8 cellular contexts compared by ENCODE assay signal in genomic region chr17:28854457-28855382, GRCh38. TPM values are rescaled to one million over a fixed set of nuclear protein-coding genes. Genes with fewer than 3 reads are reported as not detected.
A peak's percentile ranks its signal among the peaks of the same experiment; 100 is the strongest.
DNase-seq lines count a peak whose midpoint lies in the region; ATAC-seq and TF ChIP-seq lines count a peak whose summit lies in the region.

Gene ERAL1 (plus strand): TSS chr17:28855016. CDS start chr17:28855035, 19 bp downstream.

- POLR2A ChIA-PET in activated CD4-positive, alpha-beta T cell treated with anti-CD3 and anti-CD28 coated beads for 36 hours (lab: Charles Lee): no interaction called here

- peak; percentile 51 for DNase-seq in AG09309 (ENCODE audit: low read depth)
- peak; percentile 91 for DNase-seq in NCI-H510A (lab: John Stamatoyannopoulos, UW)
- peak; percentile 93 for DNase-seq in activated CD4-positive, alpha-beta T cell treated with anti-CD3 and anti-CD28 coated beads for 36 hours
- peak; percentile 97 for DNase-seq in chondrocyte (ENCODE audit: low spot score)
- DNase-seq in kidney epithelial cell (ENCODE audit: low read depth): peak; percentile 63
- peak; percentile 74 to 80 for DNase-seq in stimulated activated CD4-positive, alpha-beta T cell treated with anti-CD3 and anti-CD28 coated beads, Interleukin-15, amount 100 ng/mL, for 48 hours (ENCODE audit: low read depth in 2 of 2)

- peak within 1 kb of the TSS; percentile 80 for H3K4me3 Mint-ChIP-seq in activated CD4-positive, alpha-beta T cell treated with anti-CD3 and anti-CD28 coated beads for 36 hours
- H3K4me3 Mint-ChIP-seq in chondrocyte (ENCODE audit: unreplicated experiment): peak within 1 kb of the TSS; percentile 84

- no peaks in the 10 kb centered on the region for H3K9me3 Mint-ChIP-seq in activated CD4-positive, alpha-beta T cell treated with anti-CD3 and anti-CD28 coated beads for 36 hours (ENCODE audit: low read depth)
- H3K9me3 Mint-ChIP-seq in chondrocyte (ENCODE audit: low read depth): no peaks in the 10 kb centered on the region

- H3K36me3 ChIP-seq in kidney epithelial cell (ENCODE audit: control insufficient read depth, insufficient read depth, low read length): no peaks in the 10 kb centered on the region

- H3K27me3 ChIP-seq in kidney epithelial cell (ENCODE audit: control insufficient read depth, insufficient read depth, low read length): no peaks in the 10 kb centered on the region

- TF ChIP-seq CTCF in AG09309 (IDR thresholded peaks at IDR 0.05; ENCODE audit: control insufficient read depth, insufficient read depth, low read depth, low read length, missing control alignments): peak; percentile 19
- peak; percentile 45 for TF ChIP-seq CTCF in chondrocyte (IDR thresholded peaks at IDR 0.05)
- no peak for TF ChIP-seq CTCF in kidney epithelial cell (IDR thresholded peaks at IDR 0.05; ENCODE audit: insufficient read depth, low read length, poor library complexity, severe bottlenecking)

- peaks cover 24% of the 10 kb centered on the region for H3K4me1 Mint-ChIP-seq in activated CD4-positive, alpha-beta T cell treated with anti-CD3 and anti-CD28 coated beads for 36 hours
- H3K4me1 Mint-ChIP-seq in chondrocyte (ENCODE audit: low read depth): peaks cover 17% of the 10 kb centered on the region

- H3K27me3 Mint-ChIP-seq in activated CD4-positive, alpha-beta T cell treated with anti-CD3 and anti-CD28 coated beads for 36 hours: no peaks in the 10 kb centered on the region
- H3K27me3 Mint-ChIP-seq in chondrocyte (ENCODE audit: low read depth): no peaks in the 10 kb centered on the region

- H3K4me3 ChIP-seq in AG09309 (ENCODE audit: control insufficient read depth, low read depth, low read length) (peak within 1 kb of the TSS; percentile 64), kidney epithelial cell (ENCODE audit: low read depth, low read length) (peak within 1 kb of the TSS; percentile 96)

- peaks cover 25% of the 10 kb centered on the region for H3K36me3 Mint-ChIP-seq in activated CD4-positive, alpha-beta T cell treated with anti-CD3 and anti-CD28 coated beads for 36 hours (ENCODE audit: low read depth)
- H3K36me3 Mint-ChIP-seq in chondrocyte (ENCODE audit: low read depth): peaks cover 14% of the 10 kb centered on the region

- CTCF ChIA-PET in activated CD4-positive, alpha-beta T cell treated with anti-CD3 and anti-CD28 coated beads for 36 hours (lab: Charles Lee): interaction anchor here (0.6 to 0.8 kb wide), 3 partner anchors 26 to 1936 kb away, joined by 3 to 5 read pairs (median 4); no protein-coding TSS in a partner anchor

- H3K27ac Mint-ChIP-seq in activated CD4-positive, alpha-beta T cell treated with anti-CD3 and anti-CD28 coated beads for 36 hours: peak within 1 kb of the TSS; percentile 81
- peak within 1 kb of the TSS; percentile 78 for H3K27ac Mint-ChIP-seq in chondrocyte (ENCODE audit: unreplicated experiment)

- ATAC-seq in GM19025 (IDR thresholded peaks at IDR 0.05; ENCODE audit: low read depth, unreplicated experiment): peak; percentile 87
- ATAC-seq in HG03342 (IDR thresholded peaks at IDR 0.05; ENCODE audit: unreplicated experiment): peak; percentile 91
- peak; percentile 100 for ATAC-seq in activated CD4-positive, alpha-beta T cell treated with anti-CD3 and anti-CD28 coated beads for 36 hours

- intact Hi-C loops in activated CD4-positive, alpha-beta T cell treated with anti-CD3 and anti-CD28 coated beads for 36 hours (cut with DNase I, micrococcal nuclease): loop anchor here (1.0 to 5.0 kb wide), 10 partner anchors 12 to 125 kb away; partner anchors contain the start of genes FLOT2 (in 2 of the 2), DHRS13 (in 1 of the 2), FAM222B (in 1 of the 2) and PHF12 (in 1 of the 2)

RNA-seq across cellular contexts. Expression of gene ERAL1, which starts in this region (rescaled TPM):
- total RNA-seq in activated CD4-positive, alpha-beta T cell treated with anti-CD3 and anti-CD28 coated beads for 36 hours: 10 to 100 TPM; 51.5 to 74.8 TPM
- 31.2 to 40.5 TPM (median 31.8 TPM) in 3 replicates for total RNA-seq in chondrocyte
- total RNA-seq in kidney epithelial cell: 54.9 and 74.1 TPM in 2 replicates

Comparison
In these comparisons a context has a peak if more than half of its experiments do, and no peak if none do; other contexts are left out.
1. Peak in every context shown above with its lines: DNase-seq, ATAC-seq and H3K4me3 ChIP-seq.